15 cellular contexts compared by ENCODE assay signal in the genomic region with DNA sequence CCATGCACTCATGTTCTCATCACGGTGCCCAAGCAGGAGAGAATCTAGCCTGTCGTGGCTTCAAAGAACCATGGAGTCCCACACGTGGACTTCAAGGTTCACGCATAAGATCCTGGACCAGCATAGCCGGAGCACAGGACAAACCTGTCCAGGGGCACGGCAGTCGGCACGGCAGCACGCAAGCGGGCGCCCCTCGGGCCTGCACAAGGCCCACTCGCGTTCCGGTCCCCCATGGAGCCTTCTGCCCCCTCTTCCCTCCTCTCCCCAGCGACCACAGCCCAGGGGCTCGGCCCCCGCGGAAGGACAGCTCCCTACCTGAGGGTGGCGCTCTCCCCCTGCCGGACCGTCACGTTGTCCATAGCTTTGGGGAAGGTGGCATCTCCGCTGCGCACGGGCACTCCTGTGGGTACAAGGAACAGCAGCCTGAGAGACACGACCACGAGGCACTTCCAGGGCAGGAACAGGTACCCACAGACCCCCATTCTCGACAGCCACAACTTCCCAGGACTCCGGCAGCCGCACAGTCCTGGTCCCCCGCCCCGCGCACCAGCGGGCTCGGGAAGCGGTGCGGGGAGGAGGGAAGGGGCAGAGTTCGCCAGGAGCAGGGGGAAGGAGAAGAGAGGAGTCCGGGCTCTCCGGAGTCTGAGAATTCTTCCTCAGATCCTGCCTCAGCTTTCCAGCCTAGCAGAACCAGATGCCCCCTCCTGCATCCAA.
DNase-seq lines count a peak whose midpoint lies in the region; ATAC-seq and TF ChIP-seq lines count a peak whose summit lies in the region.
"Had no signal": no experiment of that assay in that cellular context is flagged by ENCODE, and none has a peak within 500 bp of the region (broad histone marks: within the 10 kb centered on the region; RNA-seq: fewer than 3 reads in every experiment).

No MANE protein-coding gene starts in this region.

- DNase-seq in G401 (ENCODE audit: low spot score) (peak; percentile 53), NT2/D1 (ENCODE audit: low read depth, low spot score) (no peak), glutamatergic neuron (peak; percentile 50), psoas muscle (no peak), BE2C (no peak), NCI-H1930 (lab: John Stamatoyannopoulos, UW) (no peak)
- no peak for DNase-seq in activated naive CD4-positive, alpha-beta T cell treated with Interleukin-2 at 50 U/mL for 16 hours
- DNase-seq: activated CD4-positive, alpha-beta T cell treated with anti-CD3 and anti-CD28 coated beads for 4 hours; activated gamma-delta T cell; DMS 273 treated with DMSO at 0.1 percent for 48 hours; NCI-H446 treated with DMSO at 0.1 percent for 48 hours; right lobe of liver; SJCRH30 had no signal

- H3K9me3 ChIP-seq in NT2/D1 (ENCODE audit: insufficient read depth, low read length) (no peaks in the 10 kb centered on the region), psoas muscle (no peaks in the 10 kb centered on the region), BE2C (no peaks in the 10 kb centered on the region)
- H3K9me3 ChIP-seq: right lobe of liver, SJCRH30 had no signal

- H3K4me3 ChIP-seq in NT2/D1 (ENCODE audit: insufficient read length, low read depth): peak overlapping the region; percentile 57
- peak overlapping the region; percentile 30 for H3K4me3 ChIP-seq in psoas muscle
- no peak overlapping the region for H3K4me3 ChIP-seq in BE2C (ENCODE audit: low read depth, low read length)
- H3K4me3 ChIP-seq: SJCRH30 had no signal

- 37 to 52% (median 47%) methylated on average over 30 to 38 of the region's 41 CpGs for WGBS in psoas muscle, 3 donors

- no peak overlapping the region for H3K27ac Mint-ChIP-seq in glutamatergic neuron (ENCODE audit: unreplicated experiment)

- peaks cover 7% of the 10 kb centered on the region for H3K4me1 Mint-ChIP-seq in glutamatergic neuron (ENCODE audit: low read depth, unreplicated experiment)

- no peaks in the 10 kb centered on the region for H3K4me1 ChIP-seq in NT2/D1 (ENCODE audit: insufficient read depth, insufficient read length)
- H3K4me1 ChIP-seq in psoas muscle: no peaks in the 10 kb centered on the region
- no peaks in the 10 kb centered on the region for H3K4me1 ChIP-seq in BE2C
- H3K4me1 ChIP-seq: SJCRH30 had no signal

- no peak overlapping the region for H3K27ac ChIP-seq in psoas muscle
- H3K27ac ChIP-seq: KMS-11, right lobe of liver, SJCRH30 had no signal

- H3K9ac ChIP-seq in NT2/D1 (ENCODE audit: insufficient read length, low read depth): peak overlapping the region; percentile 70
- H3K9ac ChIP-seq: KMS-11 had no signal

- H3K27me3 ChIP-seq in NT2/D1 (ENCODE audit: insufficient read depth, insufficient read length): peaks cover 51% of the 10 kb centered on the region
- peaks cover 7 to 33% (median 11%) of the 10 kb centered on the region in 3 donors for H3K27me3 ChIP-seq in psoas muscle (ENCODE audit: insufficient read depth in 3 of 3, low read length in 2 of 3)
- no peaks in the 10 kb centered on the region; the same call in 1 of the 2 replicates for H3K27me3 ChIP-seq in BE2C
- H3K27me3 ChIP-seq: SJCRH30 had no signal

- no peaks in the 10 kb centered on the region for H3K36me3 Mint-ChIP-seq in glutamatergic neuron (ENCODE audit: unreplicated experiment)

- TF ChIP-seq CTCF in glutamatergic neuron (IDR thresholded peaks at IDR 0.05; ENCODE audit: partially characterized antibody, unreplicated experiment) (peak; percentile 44), psoas muscle (IDR thresholded peaks at IDR 0.05) (no peak), BE2C (IDR thresholded peaks at IDR 0.05; ENCODE audit: low read depth, low read length) (no peak)

- intact Hi-C loops in psoas muscle (cut with DNase I): loop anchor here in 1 of 2 donors (5.0 kb wide), 1 partner anchor 1195 kb away; no protein-coding TSS in a partner anchor

- H3K4me3 Mint-ChIP-seq in glutamatergic neuron (ENCODE audit: unreplicated experiment): peak overlapping the region; percentile 92

- no peaks in the 10 kb centered on the region for H3K36me3 ChIP-seq in NT2/D1 (ENCODE audit: insufficient read depth, insufficient read length, low read length)
- no peaks in the 10 kb centered on the region for H3K36me3 ChIP-seq in psoas muscle (ENCODE audit: insufficient read depth in 1 of 2, low read depth in 1 of 2)
- H3K36me3 ChIP-seq in BE2C: no peaks in the 10 kb centered on the region
- H3K36me3 ChIP-seq: right lobe of liver, SJCRH30 had no signal

- H3K9me3 Mint-ChIP-seq in glutamatergic neuron (ENCODE audit: unreplicated experiment): peaks cover 4% of the 10 kb centered on the region

- peaks cover 3% of the 10 kb centered on the region for H3K27me3 Mint-ChIP-seq in glutamatergic neuron (ENCODE audit: unreplicated experiment)

- ATAC-seq in psoas muscle (no peak), HG03045 (IDR thresholded peaks at IDR 0.05; ENCODE audit: unreplicated experiment) (no peak)

- in situ Hi-C loops in G401 (cut with HindIII; ENCODE audit: low sequenced_read_pairs): no loop called here

Comparison
In these comparisons a context has a peak if more than half of its experiments do, and no peak if none do; other contexts are left out.
1. DNase-seq: peak in G401 (single experiment) and glutamatergic neuron (single experiment); none in NT2/D1 (single experiment), psoas muscle (0 of 2), activated naive CD4-positive, alpha-beta T cell treated with Interleukin-2 at 50 U/mL for 16 hours (single experiment), BE2C (single experiment) and NCI-H1930 (0 of 2).